In genomic region chr7:92448185-92448747, GRCh38 we compare ENCODE assay signal across 8 cellular contexts. TPM values are rescaled to one million over a fixed set of nuclear protein-coding genes. Genes with fewer than 3 reads are reported as not detected.
DNase-seq lines count a peak whose midpoint lies in the region; ATAC-seq and TF ChIP-seq lines count a peak whose summit lies in the region.

No MANE protein-coding gene starts in this region.

- H3K4me3 ChIP-seq in CD8-positive, alpha-beta T cell (ENCODE audit: low read depth, low read length), result peak overlapping the region; percentile 73
- peak overlapping the region; percentile 81 to 98 (median 94) for H3K4me3 ChIP-seq in esophagus squamous epithelium

- H3K9me3 Mint-ChIP-seq in CD8-positive, alpha-beta T cell, result no peaks in the 10 kb centered on the region
- no peaks in the 10 kb centered on the region for H3K9me3 Mint-ChIP-seq in naive thymus-derived CD8-positive, alpha-beta T cell

- POLR2A ChIA-PET in CD8-positive, alpha-beta T cell (lab: Charles Lee), result interaction anchor here (1.0 to 2.7 kb wide), 11 partner anchors 13 to 670 kb away, joined by 3 to 22 read pairs (median 7); partner anchors contain the start of genes AKAP9, ANKIB1, CYP51A1 and KRIT1
- POLR2A ChIA-PET in naive thymus-derived CD8-positive, alpha-beta T cell (lab: Charles Lee), result interaction anchor here (0.8 to 2.9 kb wide), 15 partner anchors 13 to 784 kb away, joined by 3 to 51 read pairs (median 7); partner anchors contain the start of genes AKAP9, ANKIB1, CYP51A1 and FAM133B

- ATAC-seq in CD8-positive, alpha-beta T cell, result peak; percentile 67
- ATAC-seq in HG03442 (IDR thresholded peaks at IDR 0.05; ENCODE audit: unreplicated experiment), result peak; percentile 38
- peak; percentile 65 to 74 for ATAC-seq in naive thymus-derived CD8-positive, alpha-beta T cell

- CTCF ChIA-PET in CD8-positive, alpha-beta T cell (lab: Charles Lee), result interaction anchor here (0.5 to 6.1 kb wide), 14 partner anchors 11 to 567 kb away, joined by 3 to 94 read pairs (median 4); partner anchors contain the start of genes CYP51A1, LRRD1 and MTERF1

- H3K27ac Mint-ChIP-seq in CD8-positive, alpha-beta T cell, result peak overlapping the region; percentile 99
- peak overlapping the region; percentile 95 to 99 (median 98) for H3K27ac Mint-ChIP-seq in naive thymus-derived CD8-positive, alpha-beta T cell

- TF ChIP-seq CTCF in CD8-positive, alpha-beta T cell (IDR thresholded peaks at IDR 0.05), result peak; percentile 51
- peak in 5 of 6 experiments; percentile 5 to 45 (median 20) for TF ChIP-seq CTCF in esophagus squamous epithelium (IDR thresholded peaks at IDR 0.05)

- no peaks in the 10 kb centered on the region for H3K9me3 ChIP-seq in CD8-positive, alpha-beta T cell (ENCODE audit: low read length)
- no peaks in the 10 kb centered on the region for H3K9me3 ChIP-seq in esophagus squamous epithelium

- peaks cover 16% of the 10 kb centered on the region for H3K4me1 Mint-ChIP-seq in CD8-positive, alpha-beta T cell (ENCODE audit: low read depth)
- H3K4me1 Mint-ChIP-seq in naive thymus-derived CD8-positive, alpha-beta T cell, result peaks cover 12 to 16% (median 15%) of the 10 kb centered on the region in 4 donors

- TF ChIP-seq POLR2A in esophagus squamous epithelium (IDR thresholded peaks at IDR 0.05), result no peak

- peaks cover 17% of the 10 kb centered on the region for H3K4me1 ChIP-seq in CD8-positive, alpha-beta T cell (ENCODE audit: insufficient read depth, low read length)
- peaks cover 0 to 27% (median 0%) of the 10 kb centered on the region in 3 donors for H3K4me1 ChIP-seq in esophagus squamous epithelium

- peaks cover 24% of the 10 kb centered on the region for H3K36me3 Mint-ChIP-seq in CD8-positive, alpha-beta T cell
- peaks cover 0 to 22% (median 0%) of the 10 kb centered on the region in 3 donors for H3K36me3 Mint-ChIP-seq in naive thymus-derived CD8-positive, alpha-beta T cell

- H3K27ac ChIP-seq in CD8-positive, alpha-beta T cell (ENCODE audit: low read depth, low read length), result peak overlapping the region; percentile 92
- H3K27ac ChIP-seq in esophagus squamous epithelium (peak overlapping the region; percentile 95 to 97 (median 96)), substantia nigra (ENCODE audit: low read depth, low read length, poor library complexity, severe bottlenecking) (peak overlapping the region; percentile 91)

- WGBS in esophagus squamous epithelium, 2 donors, result 0 to 1% methylated on average over 11 of the region's 11 CpGs

- peak; percentile 42 to 73 (median 60) for DNase-seq in CD8-positive, alpha-beta T cell
- DNase-seq in GM19240 (ENCODE audit: insufficient read length, low spot score), result peak; percentile 36
- DNase-seq in NOMO-1 treated with dmso at 0.1 percent for 144 hours (lab: John Stamatoyannopoulos, UW; ENCODE audit: unreplicated experiment), result peak; percentile 95
- peak; percentile 37 for DNase-seq in activated T-cell treated with anti-CD3 and anti-CD28 coated beads for 24 hours (ENCODE audit: low read depth)
- no peak for DNase-seq in esophagus squamous epithelium (lab: John Stamatoyannopoulos, UW)
- peak; percentile 35 to 84 (median 60) for DNase-seq in naive thymus-derived CD8-positive, alpha-beta T cell
- peak in 34 of 49 donors; percentile 3 to 48 (median 27) for DNase-seq in substantia nigra (lab: John Stamatoyannopoulos, UW)

- H3K36me3 ChIP-seq in CD8-positive, alpha-beta T cell (ENCODE audit: insufficient read depth, low read length), result no peaks in the 10 kb centered on the region
- peaks cover 0 to 34% (median 0%) of the 10 kb centered on the region in 3 donors for H3K36me3 ChIP-seq in esophagus squamous epithelium

- H3K27me3 ChIP-seq in CD8-positive, alpha-beta T cell (ENCODE audit: insufficient read depth, low read length), result no peaks in the 10 kb centered on the region
- no peaks in the 10 kb centered on the region for H3K27me3 ChIP-seq in esophagus squamous epithelium

- intact Hi-C loops in CD8-positive, alpha-beta T cell (cut with DNase I, micrococcal nuclease), result loop anchor here (2.0 to 10.0 kb wide), 8 partner anchors 79 to 1996 kb away; partner anchors contain the start of genes AKAP9 (in 1 of the 2), CDK6 (in 1 of the 2), CYP51A1 (in 1 of the 2) and FAM133B (in 1 of the 2)
- intact Hi-C loops in esophagus squamous epithelium (cut with DNase I), result no loop called here

- no peaks in the 10 kb centered on the region for H3K27me3 Mint-ChIP-seq in CD8-positive, alpha-beta T cell (ENCODE audit: low read depth)
- no peaks in the 10 kb centered on the region for H3K27me3 Mint-ChIP-seq in naive thymus-derived CD8-positive, alpha-beta T cell

- peak overlapping the region; percentile 91 for H3K4me3 Mint-ChIP-seq in CD8-positive, alpha-beta T cell
- H3K4me3 Mint-ChIP-seq in naive thymus-derived CD8-positive, alpha-beta T cell, result peak overlapping the region; percentile 87 to 98 (median 92)

RNA-seq across cellular contexts. Expression of gene GATAD1, which starts 1.0 kb away (rescaled TPM):
- total RNA-seq in CD8-positive, alpha-beta T cell, result 10 to 100 TPM; 10.3 to 10.5 TPM
- 10 to 100 TPM in 3 of 4 donors, 1 to 10 TPM in 1; 9.2 to 30.9 (median 18.0) TPM for total RNA-seq in esophagus squamous epithelium
- 10 to 100 TPM; 40.9 to 43.6 TPM for total RNA-seq in naive thymus-derived CD8-positive, alpha-beta T cell
- polyA plus RNA-seq in naive thymus-derived CD8-positive, alpha-beta T cell, result 10 to 100 TPM in 1 of 3 donors, 1 to 10 TPM in 2; 8.2 to 10.9 (median 9.3) TPM

RNA-seq across cellular contexts. Expression of gene ERVW-1, which starts 29.5 kb away (rescaled TPM):
- total RNA-seq in CD8-positive, alpha-beta T cell, result not detected
- not detected for total RNA-seq in esophagus squamous epithelium
- under 1 TPM in 1 of 2 experiments, not detected in 1; 0.16 TPM for total RNA-seq in naive thymus-derived CD8-positive, alpha-beta T cell
- polyA plus RNA-seq in naive thymus-derived CD8-positive, alpha-beta T cell, result not detected
